ENCODE assay signal across 12 cellular contexts in the genomic region with DNA sequence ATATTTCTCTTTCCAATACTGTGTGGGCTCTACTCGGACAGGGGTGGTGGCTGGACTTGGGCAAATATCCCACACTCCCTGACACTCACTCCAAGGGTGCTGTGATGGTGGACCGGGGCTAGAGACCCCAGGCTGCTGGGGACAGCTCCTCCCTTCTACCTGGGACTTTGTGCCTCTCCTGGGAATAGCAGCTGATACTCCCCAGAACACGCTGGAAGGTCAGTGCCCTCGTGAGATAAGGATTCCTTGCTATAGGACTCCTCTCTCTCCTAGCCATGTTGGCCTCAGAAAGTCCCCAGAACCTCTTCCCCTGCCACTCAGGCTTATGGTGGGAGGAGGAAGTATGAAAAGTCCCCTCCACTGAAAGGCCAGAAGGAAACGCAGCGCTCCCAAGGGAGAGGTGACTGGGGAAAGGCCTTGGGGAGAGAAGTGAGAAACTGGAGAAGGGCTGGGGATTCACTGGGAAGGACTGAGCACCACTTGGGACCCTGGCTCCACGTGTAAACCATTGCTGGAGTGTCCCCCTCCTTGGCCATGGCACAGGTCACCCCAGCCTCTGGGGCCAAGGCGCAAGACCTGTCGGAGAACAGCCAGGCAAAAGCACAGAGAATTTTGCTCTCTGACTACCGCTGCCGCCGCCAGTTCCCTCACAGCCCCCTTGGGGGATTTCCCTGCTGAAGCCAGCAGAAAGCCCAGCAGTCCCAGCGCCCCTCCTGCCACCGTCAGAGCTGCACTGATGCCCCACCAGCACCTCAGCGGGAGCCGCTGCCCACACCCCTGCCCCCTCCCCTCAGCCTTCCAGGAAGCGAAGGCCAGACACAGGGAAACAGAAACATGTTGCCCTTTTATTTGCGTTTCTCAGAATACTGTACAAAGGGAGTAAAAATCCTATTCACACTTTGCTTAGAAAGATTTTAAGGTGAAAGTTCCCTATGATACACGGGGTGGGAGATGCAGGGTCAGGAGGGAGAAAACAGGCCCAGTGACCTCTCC. TPM values are rescaled to one million over a fixed set of nuclear protein-coding genes. Genes with fewer than 3 reads are reported as not detected.
DNase-seq lines count a peak whose midpoint lies in the region; TF ChIP-seq lines count a peak whose summit lies in the region.
"Had no signal": no experiment of that assay in that cellular context is flagged by ENCODE, and none has a peak within 500 bp of the region (broad histone marks: within the 10 kb centered on the region; RNA-seq: fewer than 3 reads in every experiment).

No MANE protein-coding gene starts in this region.

- no peak overlapping the region for H2AK5ac ChIP-seq in trophoblast cell (ENCODE audit: low read length)

- no peak overlapping the region for H2AFZ ChIP-seq in Karpas-422 (ENCODE audit: low read length)
- no peak overlapping the region for H2AFZ ChIP-seq in trophoblast cell (ENCODE audit: insufficient read depth, low read length, poor library complexity)

- no peak overlapping the region for H3K18ac ChIP-seq in trophoblast cell (ENCODE audit: low read length)

- H4K12ac ChIP-seq in trophoblast cell (ENCODE audit: low read depth, low read length): no peak overlapping the region

- no peak overlapping the region for H4K8ac ChIP-seq in trophoblast cell (ENCODE audit: low read depth, low read length)

- DNase-seq in D341Med (ENCODE audit: low spot score) (peak; percentile 70), T-helper 9 cell (peak; percentile 25), hepatic stellate cell (ENCODE audit: low spot score) (no peak), suprapubic skin (ENCODE audit: low spot score in 2 of 2) (no peak), Karpas-422 (no peak), trophoblast cell (no peak)
- peak; percentile 68 for DNase-seq in activated naive CD4-positive, alpha-beta T cell treated with anti-CD3 and anti-CD28 coated beads, Interleukin-2, amount 50 U/mL, for 16 hours
- peak; percentile 62 for DNase-seq in stimulated activated CD4-positive, alpha-beta T cell treated with anti-CD3 and anti-CD28 coated beads, Interleukin-1b, Interleukin-23, amount 100 ng/mL, for 48 hours
- DNase-seq: NCI-H526 had no signal

- H3K4me3 ChIP-seq in suprapubic skin: no peak overlapping the region
- no peak overlapping the region for H3K4me3 ChIP-seq in Karpas-422 (ENCODE audit: low read length)
- no peak overlapping the region for H3K4me3 ChIP-seq in trophoblast cell (ENCODE audit: low read depth, low read length)
- H3K4me3 ChIP-seq: dorsolateral prefrontal cortex had no signal

- no peak overlapping the region for H3K4ac ChIP-seq in trophoblast cell (ENCODE audit: low read depth, low read length)

- H3K27me3 ChIP-seq in suprapubic skin (no peaks in the 10 kb centered on the region), Karpas-422 (ENCODE audit: low read length) (no peaks in the 10 kb centered on the region), trophoblast cell (ENCODE audit: insufficient read depth, low read length) (no peaks in the 10 kb centered on the region)
- H3K27me3 ChIP-seq: dorsolateral prefrontal cortex, neutrophil had no signal

- no peak for TF ChIP-seq POLR2A in suprapubic skin (IDR thresholded peaks at IDR 0.05)

- H2BK5ac ChIP-seq in trophoblast cell (ENCODE audit: low read depth, low read length, poor library complexity): no peak overlapping the region

- H3K79me2 ChIP-seq in Karpas-422 (ENCODE audit: low read length) (peaks cover 16% of the 10 kb centered on the region), trophoblast cell (ENCODE audit: control insufficient read depth, insufficient read depth, low read length, poor library complexity) (no peaks in the 10 kb centered on the region)

- no peak overlapping the region for H3K14ac ChIP-seq in trophoblast cell (ENCODE audit: low read length)

- TF ChIP-seq EP300 in suprapubic skin (IDR thresholded peaks at IDR 0.05): no peak

- H2BK120ac ChIP-seq in trophoblast cell (ENCODE audit: insufficient read depth, low read length, poor library complexity): no peak overlapping the region

- peaks cover 15% of the 10 kb centered on the region for H3K4me1 ChIP-seq in suprapubic skin
- peaks cover 3% of the 10 kb centered on the region for H3K4me1 ChIP-seq in Karpas-422 (ENCODE audit: low read length)
- H3K4me1 ChIP-seq in trophoblast cell (ENCODE audit: control insufficient read depth in 1 of 2, insufficient read depth in 2 of 2, low read length in 2 of 2): peaks cover 14 to 15% of the 10 kb centered on the region in 2 experiments

- no peak overlapping the region for H4K91ac ChIP-seq in trophoblast cell (ENCODE audit: low read depth, low read length)

- TF ChIP-seq CTCF in suprapubic skin (IDR thresholded peaks at IDR 0.05): no peak

- H3K9ac ChIP-seq in Karpas-422 (ENCODE audit: low read length) (no peak overlapping the region), trophoblast cell (ENCODE audit: low read length) (no peak overlapping the region)

- peaks cover 3% of the 10 kb centered on the region; the same call in 1 of the 2 replicates for H4K20me1 ChIP-seq in Karpas-422 (ENCODE audit: insufficient read depth, low read depth, low read length)

- no peaks in the 10 kb centered on the region for H3K9me2 ChIP-seq in Karpas-422 (replicated peaks; ENCODE audit: insufficient read depth, low read length)

- H3K36me3 ChIP-seq in suprapubic skin: peaks cover 44% of the 10 kb centered on the region
- H3K36me3 ChIP-seq in Karpas-422 (ENCODE audit: insufficient read depth, low read length): peaks cover 8% of the 10 kb centered on the region; the same call in 1 of the 2 replicates
- H3K36me3 ChIP-seq in trophoblast cell (ENCODE audit: control insufficient read depth in 1 of 2, insufficient read depth in 2 of 2, low read length in 2 of 2): peaks cover 42 to 43% of the 10 kb centered on the region in 2 experiments

- WGBS in suprapubic skin: 71% methylated on average over 16 of the region's 19 CpGs
- no CpG with 5 or more reads among the region's 19 CpGs for WGBS in trophoblast cell (ENCODE audit: extremely low coverage, insufficient coverage, insufficient read length)

- H3K79me1 ChIP-seq in trophoblast cell (ENCODE audit: low read length): no peaks in the 10 kb centered on the region

- H3K9me3 ChIP-seq in suprapubic skin: no peaks in the 10 kb centered on the region
- no peaks in the 10 kb centered on the region for H3K9me3 ChIP-seq in Karpas-422 (ENCODE audit: low read length)
- H3K9me3 ChIP-seq in trophoblast cell (ENCODE audit: insufficient read depth, low read depth, low read length): no peaks in the 10 kb centered on the region
- H3K9me3 ChIP-seq: neutrophil had no signal

- H3K27ac ChIP-seq in suprapubic skin (no peak overlapping the region), Karpas-422 (ENCODE audit: low read length) (no peak overlapping the region), trophoblast cell (ENCODE audit: low read depth, low read length) (no peak overlapping the region)
- H3K27ac ChIP-seq: C4-2B, neutrophil had no signal

- H3K4me2 ChIP-seq in Karpas-422 (ENCODE audit: low read depth, low read length, poor library complexity, severe bottlenecking) (no peak overlapping the region), trophoblast cell (ENCODE audit: low read length) (no peak overlapping the region)

- no peak overlapping the region for H3K23ac ChIP-seq in trophoblast cell (ENCODE audit: low read length)

- no peak overlapping the region for H2BK12ac ChIP-seq in trophoblast cell (ENCODE audit: low read length)

RNA-seq across cellular contexts. Expression of a gene that starts 2.1 kb away (rescaled TPM):
- 10 to 100 TPM in 2 of 4 donors, 1 to 10 TPM in 2; 5.4 to 76.6 (median 12.1) TPM for total RNA-seq in suprapubic skin
- total RNA-seq in Karpas-422 (2014; rRNA removed; shearing (Covaris generic); ENCODE audit: low replicate concordance): 14.8 and 21.3 TPM in 2 replicates
- polyA plus RNA-seq in trophoblast cell (2013): 6.6 and 7.8 TPM in 2 replicates

RNA-seq across cellular contexts. Expression of a gene that starts 6.9 kb away (rescaled TPM):
- 10 to 100 TPM; 57.7 to 91.3 (median 77.9) TPM for total RNA-seq in suprapubic skin
- 41.4 and 46.8 TPM in 2 replicates for total RNA-seq in Karpas-422 (2014; rRNA removed; shearing (Covaris generic); ENCODE audit: low replicate concordance)
- 85.4 and 86.5 TPM in 2 replicates for polyA plus RNA-seq in trophoblast cell (2013)

RNA-seq across cellular contexts. Expression of a gene that starts 7.0 kb away (rescaled TPM):
- 1 to 10 TPM in 2 of 4 donors, not detected in 2; 1.1 to 2.3 TPM for total RNA-seq in suprapubic skin
- total RNA-seq in Karpas-422 (2014; rRNA removed; shearing (Covaris generic); ENCODE audit: low replicate concordance): 0.86 TPM in 1 of 2 replicates, not detected in the other
- polyA plus RNA-seq in trophoblast cell (2013): not detected in 2 replicates

RNA-seq across cellular contexts. Expression of a gene that starts 42.3 kb away (rescaled TPM):
- 100 to 1,000 TPM in 2 of 4 donors, 10 to 100 TPM in 2; 26.7 to 156 (median 105) TPM for total RNA-seq in suprapubic skin
- total RNA-seq in Karpas-422 (2014; rRNA removed; shearing (Covaris generic); ENCODE audit: low replicate concordance): not detected in 2 replicates
- not detected in 2 replicates for polyA plus RNA-seq in trophoblast cell (2013)

RNA-seq across cellular contexts. Expression of a gene that starts 52.5 kb away (rescaled TPM):
- not detected for total RNA-seq in suprapubic skin
- total RNA-seq in Karpas-422 (2014; rRNA removed; shearing (Covaris generic); ENCODE audit: low replicate concordance): 3.9 and 10.4 TPM in 2 replicates
- polyA plus RNA-seq in trophoblast cell (2013): not detected in 2 replicates
- total RNA-seq: dorsolateral prefrontal cortex had no signal

Comparison
In these comparisons a context has a peak if more than half of its experiments do, and no peak if none do; other contexts are left out.
1. DNase-seq: peak in D341Med (single experiment), T-helper 9 cell (single experiment), activated naive CD4-positive, alpha-beta T cell treated with anti-CD3 and anti-CD28 coated beads, Interleukin-2, amount 50 U/mL, for 16 hours (single experiment) and stimulated activated CD4-positive, alpha-beta T cell treated with anti-CD3 and anti-CD28 coated beads, Interleukin-1b, Interleukin-23, amount 100 ng/mL, for 48 hours (single experiment); none in hepatic stellate cell (single experiment), suprapubic skin (0 of 2), Karpas-422 (single experiment) and trophoblast cell (0 of 2).